Comparison of ENCODE assay signal across 14 cellular contexts in genomic region chr5:118990582-118990981, GRCh38.
"Had no signal": no experiment of that assay in that cellular context is flagged by ENCODE, and none has a peak within 500 bp of the region (broad histone marks: within the 10 kb centered on the region; RNA-seq: fewer than 3 reads in every experiment).

No MANE protein-coding gene starts in this region.

- H3K36me3 ChIP-seq: ascending aorta, cardiac muscle cell, left lung, sigmoid colon had no signal

- H3K27me3 ChIP-seq: ascending aorta, cardiac muscle cell, dorsolateral prefrontal cortex, left lung, sigmoid colon had no signal

- H3K9me3 ChIP-seq: ascending aorta, sigmoid colon had no signal

- H3K27ac Mint-ChIP-seq: activated naive CD4-positive, alpha-beta T cell treated with anti-CD3 and anti-CD28 coated beads for 36 hours; activated T-helper 2 cell treated with anti-CD3 and anti-CD28 coated beads, Interferon-gamma antibody, Interleukin-2, Interleukin-4, amounts not matched to agents 10 μg/mL and 5 μg/mL and 100 μg/mL, durations not matched to agents 14 hours and 24 hours and 36 hours; natural killer cell treated with Interleukin-12 subunit alpha and Interleukin-12 subunit beta and Interleukin-15 and Interleukin-18, amount 100 ng/mL, for 72 hours; T-helper 2 cell treated with Interferon-gamma antibody and Interleukin-4, amounts not matched to agents 5 μg/mL and 100 μg/mL, for 36 hours had no signal

- DNase-seq: activated CD4-positive, alpha-beta T cell treated with anti-CD3 and anti-CD28 coated beads for 1 hour; activated CD4-positive, alpha-beta T cell treated with anti-CD3 and anti-CD28 coated beads, Interleukin-2, amount 50 U/mL, for 48 hours; activated naive CD4-positive, alpha-beta T cell treated with anti-CD3 and anti-CD28 coated beads for 36 hours; dorsolateral prefrontal cortex; kidney; left lung; mesenchymal stem cell; sigmoid colon; stimulated activated CD4-positive, alpha-beta T cell treated with anti-CD3 and anti-CD28 coated beads, Interleukin-2, amount 100 ng/mL, for 24 hours had no signal

- H3K4me3 Mint-ChIP-seq: activated naive CD4-positive, alpha-beta T cell treated with anti-CD3 and anti-CD28 coated beads for 36 hours; natural killer cell treated with Interleukin-12 subunit alpha and Interleukin-12 subunit beta and Interleukin-15 and Interleukin-18, amount 100 ng/mL, for 72 hours; T-helper 2 cell treated with Interferon-gamma antibody and Interleukin-4, amounts not matched to agents 5 μg/mL and 100 μg/mL, for 36 hours had no signal

- H3K9me3 Mint-ChIP-seq: natural killer cell treated with Interleukin-12 subunit alpha and Interleukin-12 subunit beta and Interleukin-15 and Interleukin-18, amount 100 ng/mL, for 72 hours had no signal

- H3K4me3 ChIP-seq: ascending aorta, cardiac muscle cell, dorsolateral prefrontal cortex, left lung, sigmoid colon had no signal

- H3K27ac ChIP-seq: ascending aorta, dorsolateral prefrontal cortex, left lung, sigmoid colon had no signal
